8 cellular contexts compared by ENCODE assay signal in genomic region chr4:113094802-113095201, GRCh38. TPM values are rescaled to one million over a fixed set of nuclear protein-coding genes. Genes with fewer than 3 reads are reported as not detected.
DNase-seq lines count a peak whose midpoint lies in the region; ATAC-seq and TF ChIP-seq lines count a peak whose summit lies in the region.

No MANE protein-coding gene starts in this region.

- H3K4me1 ChIP-seq in BE2C = peaks cover 20% of the 10 kb centered on the region
- peaks cover 0 to 4% of the 10 kb centered on the region in 2 experiments; a peak in 2 of 4 replicates for H3K4me1 ChIP-seq in SK-N-SH (ENCODE audit: control insufficient read depth in 1 of 2, insufficient read depth in 2 of 2, low read depth in 1 of 2, low read length in 1 of 2)

- H3K36me3 ChIP-seq in BE2C (no peaks in the 10 kb centered on the region), SK-N-SH (replicated peaks in 1 of 2; ENCODE audit: control insufficient read depth in 1 of 2, insufficient read depth in 2 of 2, low read length in 1 of 2) (no peaks in the 10 kb centered on the region)

- ATAC-seq in HG02623 (IDR thresholded peaks at IDR 0.05; ENCODE audit: unreplicated experiment) (no peak), GM21423 (IDR thresholded peaks at IDR 0.05; ENCODE audit: unreplicated experiment) (no peak), HG03442 (IDR thresholded peaks at IDR 0.05; ENCODE audit: unreplicated experiment) (no peak)

- H3K9me3 ChIP-seq in BE2C = no peaks in the 10 kb centered on the region
- H3K9me3 ChIP-seq in SK-N-SH = no peaks in the 10 kb centered on the region

- DNase-seq in BE2C (peak; percentile 14), HCEC 1CT (peak; percentile 26), SK-N-SH (peak; percentile 37), iPS-NIHi11 (ENCODE audit: low spot score) (peak; percentile 22)
- DNase-seq in stimulated activated CD4-positive, alpha-beta T cell treated with anti-CD3 and anti-CD28 coated beads, Interleukin-4, amount 100 ng/mL, for 24 hours = no peak

- H3K27me3 ChIP-seq in BE2C (no peaks in the 10 kb centered on the region), SK-N-SH (ENCODE audit: insufficient read depth) (no peaks in the 10 kb centered on the region)

- CTCF ChIA-PET in SK-N-SH (lab: Yijun Ruan, JAX) = interaction anchor here (0.6 to 4.7 kb wide), 23 partner anchors 9 to 460 kb away, joined by 3 to 38 read pairs (median 4); no protein-coding TSS in a partner anchor

- H3K27ac ChIP-seq in SK-N-SH (ENCODE audit: low read depth in 2 of 2, low read length in 1 of 2) = no peak overlapping the region

- no peak overlapping the region for H3K4me2 ChIP-seq in SK-N-SH

- no peak overlapping the region for H3K9ac ChIP-seq in SK-N-SH

- H3K4me3 ChIP-seq in BE2C (ENCODE audit: low read depth, low read length) (no peak overlapping the region), SK-N-SH (ENCODE audit: low read depth in 2 of 2, low read length in 1 of 2) (no peak overlapping the region)

- H3K9me2 ChIP-seq in SK-N-SH = no peaks in the 10 kb centered on the region

- no peaks in the 10 kb centered on the region for H3F3A ChIP-seq in SK-N-SH (replicated peaks; ENCODE audit: insufficient read depth)

- peak; percentile 96 for TF ChIP-seq CTCF in BE2C (IDR thresholded peaks at IDR 0.05; ENCODE audit: low read depth, low read length)
- peak; percentile 81 for TF ChIP-seq CTCF in SK-N-SH (IDR thresholded peaks at IDR 0.05)

- TF ChIP-seq EP300 in SK-N-SH (IDR thresholded peaks at IDR 0.05; ENCODE audit: borderline replicate concordance in 1 of 2, low read depth in 1 of 2, low read length in 1 of 2) = no peak

- H4K20me1 ChIP-seq in SK-N-SH (ENCODE audit: insufficient read depth) = no peaks in the 10 kb centered on the region

- POLR2A ChIA-PET in SK-N-SH (lab: Yijun Ruan, JAX) = no interaction called here

- no peak overlapping the region for H2AFZ ChIP-seq in SK-N-SH (ENCODE audit: low read depth)

- H3K79me2 ChIP-seq in SK-N-SH (ENCODE audit: insufficient read depth) = no peaks in the 10 kb centered on the region

- TF ChIP-seq RAD21 in SK-N-SH (IDR thresholded peaks at IDR 0.05; ENCODE audit: low read length) = peak; percentile 91

TF ChIP-seq in SK-N-SH, 30 proteins besides CTCF, POLR2A, EP300 and RAD21:
- TF ChIP-seq USF1 (IDR thresholded peaks at IDR 0.05; ENCODE audit: borderline replicate concordance, low read depth) = no peak
- peak; percentile 61 for TF ChIP-seq SMC3 (IDR thresholded peaks at IDR 0.05; ENCODE audit: low read depth, low read length)
- TF ChIP-seq RCOR1 (IDR thresholded peaks at IDR 0.05; ENCODE audit: low read length) = 0 out of 2 replicates have a peak, but pooled peaks have one; percentile 42
- no peak for TF ChIP-seq TAF1 (IDR thresholded peaks at IDR 0.05; ENCODE audit: borderline replicate concordance, low read depth, low read length)

RNA-seq across cellular contexts. Expression of gene ANK2, which starts 45.3 kb away (rescaled TPM):
- 32.4 TPM for polyA plus RNA-seq in BE2C (2012; ENCODE audit: insufficient read depth, insufficient read length, low read depth)
- polyA plus RNA-seq in SK-N-SH (2012; rRNA removed) = 0.69 and 1.5 TPM in 2 replicates
- 1.4 and 1.6 TPM in 2 replicates for polyA plus RNA-seq in SK-N-SH (2012; cell fraction: cytosol; rRNA removed)
- 2.2 and 2.8 TPM in 2 replicates for polyA plus RNA-seq in SK-N-SH (2012; cell fraction: nucleus; rRNA removed)
